14 cellular contexts compared by ENCODE assay signal in the genomic region with DNA sequence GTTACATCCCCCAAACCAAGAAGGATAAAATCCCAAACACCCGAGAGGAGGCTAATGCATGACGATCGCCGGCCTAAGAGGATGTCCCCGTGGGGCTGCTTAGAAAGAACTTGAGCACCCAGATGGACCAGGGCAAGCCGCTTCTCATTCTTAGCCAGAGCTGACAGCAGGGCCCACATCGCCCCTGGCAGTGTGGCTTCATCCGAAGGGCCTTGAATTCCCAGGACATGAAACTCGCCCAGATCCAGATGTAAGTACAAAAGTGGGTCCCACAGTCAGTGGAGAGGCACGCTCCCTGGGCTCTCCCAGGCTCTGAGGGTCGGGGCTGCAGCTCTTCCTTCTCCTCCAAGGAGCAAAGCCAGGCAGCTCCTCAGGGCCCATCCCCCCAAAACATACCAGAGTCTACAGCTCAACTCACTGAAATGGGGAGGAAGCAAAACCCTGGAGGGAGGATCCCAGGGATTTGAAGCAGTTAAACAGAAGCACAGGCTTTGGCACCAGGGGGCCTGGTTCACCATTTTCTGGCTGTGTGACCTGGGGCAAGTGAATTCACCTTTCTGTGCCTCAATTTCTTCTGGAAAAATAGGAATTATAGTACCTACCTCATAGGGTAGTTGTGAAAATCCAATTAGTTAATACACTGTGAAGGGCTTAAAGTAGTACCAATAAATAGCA.
DNase-seq lines count a peak whose midpoint lies in the region; ATAC-seq and TF ChIP-seq lines count a peak whose summit lies in the region.
"Had no signal": no experiment of that assay in that cellular context is flagged by ENCODE, and none has a peak within 500 bp of the region (broad histone marks: within the 10 kb centered on the region; RNA-seq: fewer than 3 reads in every experiment).

No MANE protein-coding gene starts in this region.

- peak overlapping the region; percentile 2 for H3K9ac ChIP-seq in mesendoderm (ENCODE audit: low read length)

- H3K9me3 ChIP-seq in heart right ventricle, result no peaks in the 10 kb centered on the region
- H3K9me3 ChIP-seq: mucosa of descending colon, pancreas had no signal

- no peaks in the 10 kb centered on the region for H3K27me3 ChIP-seq in heart right ventricle
- no peaks in the 10 kb centered on the region for H3K27me3 ChIP-seq in mesendoderm (ENCODE audit: insufficient read depth, low read length, poor library complexity)
- H3K27me3 ChIP-seq: foreskin keratinocyte, pancreas had no signal

- no peak overlapping the region for H4K8ac ChIP-seq in mesendoderm (ENCODE audit: low read depth, low read length)

- ATAC-seq in heart right ventricle, result no peak
- ATAC-seq in Right ventricle myocardium superior (ENCODE audit: poor library complexity), result no peak
- ATAC-seq in GM18519 (IDR thresholded peaks at IDR 0.05; ENCODE audit: low FRiP score, unreplicated experiment), result no peak
- no peak for ATAC-seq in GM18861 (IDR thresholded peaks at IDR 0.05; ENCODE audit: unreplicated experiment)
- no peak for ATAC-seq in sciatic nerve
- no peak for ATAC-seq in HG02970 (IDR thresholded peaks at IDR 0.05; ENCODE audit: low FRiP score, unreplicated experiment)
- ATAC-seq: foreskin keratinocyte, mucosa of descending colon, pancreas had no signal

- H3K18ac ChIP-seq in mesendoderm (ENCODE audit: low read length), result no peak overlapping the region

- H3K79me2 ChIP-seq in mesendoderm (ENCODE audit: control insufficient read depth, insufficient read depth, low read length), result no peaks in the 10 kb centered on the region

- WGBS in heart right ventricle, 2 donors, result 80 to 84% methylated on average over 11 of the region's 11 CpGs
- no CpG with 5 or more reads among the region's 11 CpGs for WGBS in mesendoderm (ENCODE audit: extremely low coverage, insufficient coverage, low lambda C conversion rate)

- H2AK5ac ChIP-seq in mesendoderm (ENCODE audit: low read length), result no peak overlapping the region

- no peak overlapping the region for H2BK15ac ChIP-seq in mesendoderm (replicated peaks; ENCODE audit: low read depth)

- peak overlapping the region; percentile 3 for H3K56ac ChIP-seq in mesendoderm (ENCODE audit: low read length)

- H3K4me3 ChIP-seq in heart right ventricle, result no peak overlapping the region
- no peak overlapping the region for H3K4me3 ChIP-seq in choroid plexus epithelial cell (ENCODE audit: low read depth, low read length)
- H3K4me3 ChIP-seq in mesendoderm (ENCODE audit: low read length), result no peak overlapping the region
- H3K4me3 ChIP-seq: mucosa of descending colon, pancreas had no signal

- H3K4me2 ChIP-seq in mesendoderm (ENCODE audit: low read length), result no peak overlapping the region

- H3K23ac ChIP-seq in mesendoderm (ENCODE audit: low read length), result no peak overlapping the region

- H2BK5ac ChIP-seq in mesendoderm (ENCODE audit: low read length), result no peak overlapping the region

- H3K4me1 ChIP-seq in heart right ventricle (peaks cover 30 to 98% (median 92%) of the 10 kb centered on the region in 9 donors), mesendoderm (ENCODE audit: control insufficient read depth, low read depth, low read length) (peaks cover 8% of the 10 kb centered on the region)
- H3K4me1 ChIP-seq: pancreas had no signal

- H4K5ac ChIP-seq in mesendoderm (ENCODE audit: low read length), result no peak overlapping the region

- no peak for DNase-seq in heart right ventricle
- no peak for DNase-seq in Right ventricle myocardium superior
- DNase-seq in choroid plexus epithelial cell (ENCODE audit: low read depth), result peak; percentile 44
- peak; percentile 88 for DNase-seq in mesendoderm
- no peak for DNase-seq in sciatic nerve (ENCODE audit: low spot score)
- DNase-seq: activated CD4-positive, alpha-beta memory T cell treated with anti-CD3 and anti-CD28 coated beads for 36 hours; foreskin keratinocyte; islet precursor cell; mucosa of descending colon; NCI-H187 treated with DMSO at 0.1 percent for 48 hours; pancreas had no signal

- TF ChIP-seq CTCF in heart right ventricle (IDR thresholded peaks at IDR 0.05) (no peak), choroid plexus epithelial cell (conservative IDR thresholded peaks at IDR 0.05; ENCODE audit: low read depth, low read length) (no peak)

- H3K27ac ChIP-seq in heart right ventricle, result peak overlapping the region in 9 of 10 donors; percentile 78 to 96 (median 90)
- H3K27ac ChIP-seq in mesendoderm (ENCODE audit: low read depth, low read length), result no peak overlapping the region
- H3K27ac ChIP-seq: foreskin keratinocyte, pancreas had no signal

- no peaks in the 10 kb centered on the region for H3K79me1 ChIP-seq in mesendoderm (ENCODE audit: low read length)

- intact Hi-C loops in heart right ventricle (cut with DNase I) (loop anchor here in 4 of 10 donors (5.0 to 10.0 kb wide), 5 partner anchors 35 to 160 kb away; a partner anchor contains a TSS), Right ventricle myocardium superior (cut with DNase I) (loop anchor here (5.0 kb wide), 1 partner anchor 40 kb away; no protein-coding TSS in a partner anchor), sciatic nerve (cut with DNase I) (no loop called here)

- H2BK120ac ChIP-seq in mesendoderm (ENCODE audit: low read depth, low read length), result no peak overlapping the region

- no peaks in the 10 kb centered on the region for H3K36me3 ChIP-seq in heart right ventricle
- H3K36me3 ChIP-seq in mesendoderm (ENCODE audit: control insufficient read depth, insufficient read depth, low read length), result no peaks in the 10 kb centered on the region
- H3K36me3 ChIP-seq: pancreas had no signal

- no peak overlapping the region for H3K4ac ChIP-seq in mesendoderm (ENCODE audit: low read depth, low read length)

Comparison
In these comparisons a context has a peak if more than half of its experiments do, and no peak if none do; other contexts are left out.
1. DNase-seq: peak in choroid plexus epithelial cell (single experiment) and mesendoderm (single experiment); none in heart right ventricle (0 of 2), Right ventricle myocardium superior (single experiment) and sciatic nerve (single experiment).